35 cellular contexts compared by ENCODE assay signal in the genomic region with DNA sequence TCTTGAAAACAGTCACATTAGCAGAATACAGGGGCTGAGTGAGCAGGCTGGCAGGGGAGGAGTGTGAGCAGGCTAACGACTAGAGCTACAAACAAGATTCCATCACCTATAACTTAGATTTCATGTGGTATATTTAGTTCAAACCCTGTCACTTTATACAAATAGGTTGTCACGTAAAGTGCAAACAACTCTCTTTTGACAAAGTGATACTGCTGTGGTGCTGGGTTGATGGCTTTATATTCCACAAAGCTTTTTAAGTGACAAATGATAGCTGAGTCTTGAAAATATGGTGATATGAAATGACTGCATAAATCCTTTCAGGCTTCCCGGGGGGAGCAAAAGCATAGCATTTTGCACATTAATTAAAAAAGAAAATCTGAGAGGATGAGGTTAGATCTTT.
"Had no signal": no experiment of that assay in that cellular context is flagged by ENCODE, and none has a peak within 500 bp of the region (broad histone marks: within the 10 kb centered on the region; RNA-seq: fewer than 3 reads in every experiment).

No MANE protein-coding gene starts in this region.

- H3K4me3 Mint-ChIP-seq: activated CD4-positive, alpha-beta memory T cell treated with anti-CD3 and anti-CD28 coated beads for 36 hours; activated CD4-positive, alpha-beta T cell treated with anti-CD3 and anti-CD28 coated beads for 36 hours; activated CD4-positive, alpha-beta T cell treated with anti-CD3 and anti-CD28 coated beads, Interleukin-2, amount 10 ng/mL, durations not matched to agents 24 days and 14 days; activated CD8-positive, alpha-beta memory T cell treated with anti-CD3 and anti-CD28 coated beads, Interleukin-2, amount 10 ng/mL, durations not matched to agents 7 days and 5 days; activated CD8-positive, alpha-beta T cell treated with anti-CD3 and anti-CD28 coated beads, Interleukin-2, amount 10 ng/mL, durations not matched to agents 7 days and 5 days; activated naive CD4-positive, alpha-beta T cell treated with anti-CD3 and anti-CD28 coated beads for 36 hours; activated naive CD4-positive, alpha-beta T cell treated with anti-CD3 and anti-CD28 coated beads, Interleukin-2, amount 50 U/mL, for 24 hours; activated naive CD8-positive, alpha-beta T cell treated with anti-CD3 and anti-CD28 coated beads for 36 hours; activated naive CD8-positive, alpha-beta T cell treated with anti-CD3 and anti-CD28 coated beads, Interleukin-2, amount 50 U/mL, for 24 hours; activated T-helper 1 cell treated with anti-CD3 and anti-CD28 coated beads, Interleukin-12 subunit alpha, Interleukin-12 subunit beta, Interleukin-2, Interleukin-4 antibody, amounts not matched to agents 30 ng/mL and 10 ng/mL and 1 ng/mL, durations not matched to agents 14 hours and 24 hours and 36 hours; T-helper 17 cell; T-helper 2 cell treated with Interferon-gamma antibody and Interleukin-4, amounts not matched to agents 5 μg/mL and 100 μg/mL, for 36 hours had no signal

- H3K36me3 ChIP-seq: adrenal gland, breast epithelium, cardiac muscle cell, colonic mucosa, gastrocnemius medialis had no signal

- H3K9me3 ChIP-seq: adrenal gland, body of pancreas, breast epithelium, colonic mucosa, gastrocnemius medialis had no signal

- H3K27ac ChIP-seq: adrenal gland, body of pancreas, breast epithelium, cardiac muscle cell, colonic mucosa, epithelial cell of prostate, foreskin keratinocyte, gastrocnemius medialis had no signal

- H3K27ac Mint-ChIP-seq: activated CD4-positive, alpha-beta memory T cell treated with anti-CD3 and anti-CD28 coated beads for 36 hours; activated CD4-positive, alpha-beta T cell treated with anti-CD3 and anti-CD28 coated beads for 36 hours; activated CD4-positive, alpha-beta T cell treated with anti-CD3 and anti-CD28 coated beads, Interleukin-2, amount 10 ng/mL, durations not matched to agents 24 days and 14 days; activated CD8-positive, alpha-beta memory T cell treated with anti-CD3 and anti-CD28 coated beads, Interleukin-2, amount 10 ng/mL, durations not matched to agents 7 days and 5 days; activated CD8-positive, alpha-beta T cell treated with anti-CD3 and anti-CD28 coated beads, Interleukin-2, amount 10 ng/mL, durations not matched to agents 7 days and 5 days; activated naive CD4-positive, alpha-beta T cell treated with anti-CD3 and anti-CD28 coated beads for 36 hours; activated naive CD4-positive, alpha-beta T cell treated with anti-CD3 and anti-CD28 coated beads, Interleukin-2, amount 50 U/mL, for 24 hours; activated naive CD8-positive, alpha-beta T cell treated with anti-CD3 and anti-CD28 coated beads for 36 hours; activated naive CD8-positive, alpha-beta T cell treated with anti-CD3 and anti-CD28 coated beads, Interleukin-2, amount 50 U/mL, for 24 hours; activated T-helper 1 cell treated with anti-CD3 and anti-CD28 coated beads, Interleukin-12 subunit alpha, Interleukin-12 subunit beta, Interleukin-2, Interleukin-4 antibody, amounts not matched to agents 30 ng/mL and 10 ng/mL and 1 ng/mL, durations not matched to agents 14 hours and 24 hours and 36 hours; activated T-helper 2 cell treated with anti-CD3 and anti-CD28 coated beads, Interferon-gamma antibody, Interleukin-2, Interleukin-4, amounts not matched to agents 10 μg/mL and 5 μg/mL and 100 μg/mL, durations not matched to agents 14 hours and 24 hours and 36 hours; T-helper 17 cell; T-helper 2 cell treated with Interferon-gamma antibody and Interleukin-4, amounts not matched to agents 5 μg/mL and 100 μg/mL, for 36 hours had no signal

- DNase-seq: activated CD4-positive, alpha-beta memory T cell treated with anti-CD3 and anti-CD28 coated beads for 36 hours; activated CD4-positive, alpha-beta T cell treated with anti-CD3 and anti-CD28 coated beads for 36 hours; activated CD4-positive, alpha-beta T cell treated with anti-CD3 and anti-CD28 coated beads, Interleukin-2, amount 10 ng/mL, durations not matched to agents 24 days and 14 days; activated CD4-positive, CD25-positive, alpha-beta regulatory T cell; activated CD4-positive, CD25-positive, alpha-beta regulatory T cell treated with anti-CD3 and anti-CD28 coated beads, Interleukin-2, amount 50 U/mL, for 72 hours; activated CD8-positive, alpha-beta memory T cell treated with anti-CD3 and anti-CD28 coated beads, Interleukin-2, amount 10 ng/mL, durations not matched to agents 7 days and 5 days; activated CD8-positive, alpha-beta memory T cell treated with anti-CD3 and anti-CD28 coated beads, Interleukin-2, amount 50 U/mL, for 4 hours; activated CD8-positive, alpha-beta T cell treated with anti-CD3 and anti-CD28 coated beads, Interleukin-2, amount 10 ng/mL, durations not matched to agents 7 days and 5 days; activated effector memory CD4-positive, alpha-beta T cell treated with anti-CD3 and anti-CD28 coated beads, Interleukin-2, amount 50 U/mL, for 16 hours; activated naive CD4-positive, alpha-beta T cell treated with anti-CD3 and anti-CD28 coated beads for 36 hours; activated naive CD8-positive, alpha-beta T cell treated with anti-CD3 and anti-CD28 coated beads for 36 hours; activated naive CD8-positive, alpha-beta T cell treated with anti-CD3 and anti-CD28 coated beads, Interleukin-2, amount 50 U/mL, for 24 hours; activated T-cell treated with anti-CD3 and anti-CD28 coated beads, Interleukin-2, amount 50 U/mL, for 1 hour; activated T-cell treated with anti-CD3 and anti-CD28 coated beads, Interleukin-2, amount 50 U/mL, for 48 hours; adrenal gland; amygdala; aorta; body of pancreas; central memory CD4-positive, alpha-beta T cell; cerebellar nuclear complex; colonic mucosa; effector CD8-positive, alpha-beta T cell; foreskin keratinocyte; gastrocnemius medialis; glutamatergic neuron; T-helper 1 cell; T-helper 17 cell; T1000 had no signal

- H3K27me3 Mint-ChIP-seq: activated CD4-positive, alpha-beta memory T cell treated with anti-CD3 and anti-CD28 coated beads for 36 hours; activated CD4-positive, alpha-beta T cell treated with anti-CD3 and anti-CD28 coated beads for 36 hours; activated CD4-positive, alpha-beta T cell treated with anti-CD3 and anti-CD28 coated beads, Interleukin-2, amount 10 ng/mL, durations not matched to agents 24 days and 14 days; activated CD8-positive, alpha-beta memory T cell treated with anti-CD3 and anti-CD28 coated beads, Interleukin-2, amount 10 ng/mL, durations not matched to agents 7 days and 5 days; activated naive CD4-positive, alpha-beta T cell treated with anti-CD3 and anti-CD28 coated beads, Interleukin-2, amount 50 U/mL, for 24 hours; activated naive CD8-positive, alpha-beta T cell treated with anti-CD3 and anti-CD28 coated beads for 36 hours; activated naive CD8-positive, alpha-beta T cell treated with anti-CD3 and anti-CD28 coated beads, Interleukin-2, amount 50 U/mL, for 24 hours; T-helper 17 cell had no signal

- H3K27me3 ChIP-seq: adrenal gland, body of pancreas, breast epithelium, cardiac muscle cell, colonic mucosa, foreskin keratinocyte, gastrocnemius medialis had no signal

- H3K36me3 Mint-ChIP-seq: activated CD4-positive, alpha-beta memory T cell treated with anti-CD3 and anti-CD28 coated beads for 36 hours; activated CD8-positive, alpha-beta memory T cell treated with anti-CD3 and anti-CD28 coated beads, Interleukin-2, amount 10 ng/mL, durations not matched to agents 7 days and 5 days had no signal

- H3K4me1 Mint-ChIP-seq: activated CD4-positive, alpha-beta T cell treated with anti-CD3 and anti-CD28 coated beads, Interleukin-2, amount 10 ng/mL, durations not matched to agents 24 days and 14 days; activated CD8-positive, alpha-beta memory T cell treated with anti-CD3 and anti-CD28 coated beads, Interleukin-2, amount 10 ng/mL, durations not matched to agents 7 days and 5 days; T-helper 17 cell had no signal

- H3K9me3 Mint-ChIP-seq: activated naive CD4-positive, alpha-beta T cell treated with anti-CD3 and anti-CD28 coated beads, Interleukin-2, amount 50 U/mL, for 24 hours; activated T-helper 2 cell treated with anti-CD3 and anti-CD28 coated beads, Interferon-gamma antibody, Interleukin-2, Interleukin-4, amounts not matched to agents 10 μg/mL and 5 μg/mL and 100 μg/mL, durations not matched to agents 14 hours and 24 hours and 36 hours had no signal

- H3K4me1 ChIP-seq: adrenal gland, breast epithelium, colonic mucosa, foreskin keratinocyte, gastrocnemius medialis had no signal

- H3K4me3 ChIP-seq: adrenal gland, body of pancreas, breast epithelium, cardiac muscle cell, colonic mucosa, gastrocnemius medialis had no signal
